16 cellular contexts compared by ENCODE assay signal in the genomic region with DNA sequence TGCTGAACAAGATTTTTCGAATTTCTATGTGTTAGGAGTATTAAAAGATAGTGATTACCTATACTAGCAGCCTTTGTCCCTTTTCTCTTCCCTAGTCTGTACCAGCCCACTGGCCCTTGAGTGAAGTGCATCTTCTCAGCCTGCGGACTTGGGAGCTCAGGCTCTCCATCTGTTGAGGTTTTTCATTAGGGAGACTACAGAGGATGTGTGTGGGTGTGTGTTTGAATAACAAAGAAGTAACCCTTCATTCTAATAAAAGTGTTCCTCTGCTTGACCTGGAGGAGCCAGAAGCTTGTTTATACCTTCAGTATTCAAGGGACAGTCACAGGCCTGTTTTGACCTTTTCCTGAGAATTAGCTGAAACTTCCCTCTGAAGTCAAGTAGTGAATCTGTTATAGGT. TPM values are rescaled to one million over a fixed set of nuclear protein-coding genes. Genes with fewer than 3 reads are reported as not detected.
"Had no signal": no experiment of that assay in that cellular context is flagged by ENCODE, and none has a peak within 500 bp of the region (broad histone marks: within the 10 kb centered on the region; RNA-seq: fewer than 3 reads in every experiment).

No MANE protein-coding gene starts in this region.

- DNase-seq: activated CD4-positive, alpha-beta T cell treated with anti-CD3 and anti-CD28 coated beads, Interleukin-2, amount 50 U/mL, for 1 hour; activated CD8-positive, alpha-beta memory T cell treated with anti-CD3 and anti-CD28 coated beads for 24 hours; activated naive CD4-positive, alpha-beta T cell; activated naive CD8-positive, alpha-beta T cell treated with anti-CD3 and anti-CD28 coated beads, Interleukin-2, amount 10 ng/mL, durations not matched to agents 7 days and 5 days; aorta; cerebellar nuclear complex; heart left ventricle; stimulated activated CD4-positive, alpha-beta T cell treated with anti-CD3 and anti-CD28 coated beads, Interleukin-15, amount 100 ng/mL, for 24 hours; stimulated activated CD4-positive, alpha-beta T cell treated with anti-CD3 and anti-CD28 coated beads, Interleukin-4, amount 100 ng/mL, for 1 hour; stimulated activated naive B cell treated with anti-CD40 and anti-IgM and Interleukin-4, amounts not matched to agents 10 μg/mL and 1 μg/mL and 100 μg/mL, for 72 hours; T1000; tibial artery had no signal

RNA-seq across cellular contexts. Expression of a gene that starts 12.2 kb away (rescaled TPM):
- total RNA-seq: activated naive CD8-positive, alpha-beta T cell treated with anti-CD3 and anti-CD28 coated beads, Interleukin-2, amount 10 ng/mL, durations not matched to agents 7 days and 5 days; activated T-helper 1 cell treated with anti-CD3 and anti-CD28 coated beads, Interleukin-12 subunit alpha, Interleukin-12 subunit beta, Interleukin-2, Interleukin-4 antibody, amounts not matched to agents 30 ng/mL and 10 ng/mL and 1 ng/mL, durations not matched to agents 14 hours and 24 hours and 36 hours; frontal cortex; left lobe of liver; right atrium auricular region had no signal

RNA-seq across cellular contexts. Expression of a gene that starts 19.1 kb away (rescaled TPM):
- total RNA-seq: activated naive CD8-positive, alpha-beta T cell treated with anti-CD3 and anti-CD28 coated beads, Interleukin-2, amount 10 ng/mL, durations not matched to agents 7 days and 5 days; activated T-helper 1 cell treated with anti-CD3 and anti-CD28 coated beads, Interleukin-12 subunit alpha, Interleukin-12 subunit beta, Interleukin-2, Interleukin-4 antibody, amounts not matched to agents 30 ng/mL and 10 ng/mL and 1 ng/mL, durations not matched to agents 14 hours and 24 hours and 36 hours; frontal cortex; left lobe of liver; right atrium auricular region had no signal

RNA-seq across cellular contexts. Expression of a gene that starts 24.9 kb away (rescaled TPM):
- total RNA-seq: activated naive CD8-positive, alpha-beta T cell treated with anti-CD3 and anti-CD28 coated beads, Interleukin-2, amount 10 ng/mL, durations not matched to agents 7 days and 5 days; activated T-helper 1 cell treated with anti-CD3 and anti-CD28 coated beads, Interleukin-12 subunit alpha, Interleukin-12 subunit beta, Interleukin-2, Interleukin-4 antibody, amounts not matched to agents 30 ng/mL and 10 ng/mL and 1 ng/mL, durations not matched to agents 14 hours and 24 hours and 36 hours; frontal cortex; left lobe of liver had no signal

RNA-seq across cellular contexts. Expression of a gene that starts 46.7 kb away (rescaled TPM):
- total RNA-seq: activated naive CD8-positive, alpha-beta T cell treated with anti-CD3 and anti-CD28 coated beads, Interleukin-2, amount 10 ng/mL, durations not matched to agents 7 days and 5 days; activated T-helper 1 cell treated with anti-CD3 and anti-CD28 coated beads, Interleukin-12 subunit alpha, Interleukin-12 subunit beta, Interleukin-2, Interleukin-4 antibody, amounts not matched to agents 30 ng/mL and 10 ng/mL and 1 ng/mL, durations not matched to agents 14 hours and 24 hours and 36 hours; frontal cortex; left lobe of liver had no signal

RNA-seq across cellular contexts. Expression of a gene that starts 53.7 kb away (rescaled TPM):
- total RNA-seq: activated naive CD8-positive, alpha-beta T cell treated with anti-CD3 and anti-CD28 coated beads, Interleukin-2, amount 10 ng/mL, durations not matched to agents 7 days and 5 days; activated T-helper 1 cell treated with anti-CD3 and anti-CD28 coated beads, Interleukin-12 subunit alpha, Interleukin-12 subunit beta, Interleukin-2, Interleukin-4 antibody, amounts not matched to agents 30 ng/mL and 10 ng/mL and 1 ng/mL, durations not matched to agents 14 hours and 24 hours and 36 hours; frontal cortex; left lobe of liver had no signal
